ENCODE assay signal across 24 cellular contexts in genomic region chrX:120228187-120228908, GRCh38.
"Had no signal": no experiment of that assay in that cellular context is flagged by ENCODE, and none has a peak within 500 bp of the region (broad histone marks: within the 10 kb centered on the region; RNA-seq: fewer than 3 reads in every experiment).

No MANE protein-coding gene starts in this region.

- H3K4me1 ChIP-seq: ascending aorta, body of pancreas had no signal

- FAIRE-seq: RCC 7860 had no signal

- H3K9me3 ChIP-seq: ascending aorta, body of pancreas, MG63 had no signal

- H3K27ac Mint-ChIP-seq: activated CD8-positive, alpha-beta T cell treated with anti-CD3 and anti-CD28 coated beads, Interleukin-2, amount 10 ng/mL, durations not matched to agents 7 days and 5 days; activated naive CD4-positive, alpha-beta T cell treated with anti-CD3 and anti-CD28 coated beads, Interleukin-2, amount 50 U/mL, for 24 hours; activated naive CD8-positive, alpha-beta T cell treated with anti-CD3 and anti-CD28 coated beads, Interleukin-2, amount 50 U/mL, for 24 hours; T-helper 1 cell treated with Interleukin-12 subunit alpha and Interleukin-12 subunit beta and Interleukin-4 antibody, amounts not matched to agents 30 μg/mL and 1 μg/mL, for 36 hours had no signal

- ATAC-seq: activated CD8-positive, alpha-beta T cell treated with anti-CD3 and anti-CD28 coated beads, Interleukin-2, amount 10 ng/mL, durations not matched to agents 7 days and 5 days; activated naive CD8-positive, alpha-beta T cell treated with anti-CD3 and anti-CD28 coated beads, Interleukin-2, amount 50 U/mL, for 24 hours; body of pancreas had no signal

- H3K27ac ChIP-seq: ascending aorta, body of pancreas had no signal

- H3K27me3 Mint-ChIP-seq: activated naive CD4-positive, alpha-beta T cell treated with anti-CD3 and anti-CD28 coated beads, Interleukin-2, amount 50 U/mL, for 24 hours; activated naive CD8-positive, alpha-beta T cell treated with anti-CD3 and anti-CD28 coated beads, Interleukin-2, amount 50 U/mL, for 24 hours; central memory CD8-positive, alpha-beta T cell had no signal

- H3K27me3 ChIP-seq: ascending aorta, body of pancreas, MG63 had no signal

- H3K4me3 Mint-ChIP-seq: activated CD8-positive, alpha-beta T cell treated with anti-CD3 and anti-CD28 coated beads, Interleukin-2, amount 10 ng/mL, durations not matched to agents 7 days and 5 days; activated naive CD4-positive, alpha-beta T cell treated with anti-CD3 and anti-CD28 coated beads, Interleukin-2, amount 50 U/mL, for 24 hours; activated naive CD8-positive, alpha-beta T cell treated with anti-CD3 and anti-CD28 coated beads, Interleukin-2, amount 50 U/mL, for 24 hours; central memory CD8-positive, alpha-beta T cell; T-helper 1 cell treated with Interleukin-12 subunit alpha and Interleukin-12 subunit beta and Interleukin-4 antibody, amounts not matched to agents 30 μg/mL and 1 μg/mL, for 36 hours had no signal

- H3K9me3 Mint-ChIP-seq: activated naive CD4-positive, alpha-beta T cell treated with anti-CD3 and anti-CD28 coated beads, Interleukin-2, amount 50 U/mL, for 24 hours; activated naive CD8-positive, alpha-beta T cell treated with anti-CD3 and anti-CD28 coated beads, Interleukin-2, amount 50 U/mL, for 24 hours; central memory CD8-positive, alpha-beta T cell had no signal

- DNase-seq: activated CD4-positive, alpha-beta T cell treated with anti-CD3 and anti-CD28 coated beads for 48 hours; activated CD4-positive, alpha-beta T cell treated with anti-CD3 and anti-CD28 coated beads, Interleukin-2, amount 50 U/mL, for 4 hours; activated CD4-positive, CD25-positive, alpha-beta regulatory T cell treated with anti-CD3 and anti-CD28 coated beads, Interleukin-2, amount 50 U/mL, for 72 hours; activated CD8-positive, alpha-beta memory T cell treated with anti-CD3 and anti-CD28 coated beads, Interleukin-2, amount 50 U/mL, for 48 hours; activated CD8-positive, alpha-beta T cell treated with anti-CD3 and anti-CD28 coated beads, Interleukin-2, amount 10 ng/mL, durations not matched to agents 7 days and 5 days; activated naive CD8-positive, alpha-beta T cell treated with anti-CD3 and anti-CD28 coated beads, Interleukin-2, amount 50 U/mL, for 24 hours; activated T-cell treated with anti-CD3 and anti-CD28 coated beads, Interleukin-2, amount 50 U/mL, for 1 hour; amniotic stem cell; body of pancreas; KG1; MG63; MV-4-11; NCI-H1105; NCI-H1436; NCI-H1694 treated with DMSO at 0.1 percent for 48 hours; NCI-H2029 treated with DMSO at 0.1 percent for 48 hours; NCI-H446; NCI-H524; SHP77 treated with DMSO at 0.1 percent for 48 hours had no signal

- H3K4me3 ChIP-seq: ascending aorta, body of pancreas, MG63 had no signal

- H3K4me1 Mint-ChIP-seq: activated naive CD4-positive, alpha-beta T cell treated with anti-CD3 and anti-CD28 coated beads, Interleukin-2, amount 50 U/mL, for 24 hours; activated naive CD8-positive, alpha-beta T cell treated with anti-CD3 and anti-CD28 coated beads, Interleukin-2, amount 50 U/mL, for 24 hours; central memory CD8-positive, alpha-beta T cell had no signal

- H3K36me3 ChIP-seq: ascending aorta, MG63 had no signal
